ENCODE assay signal across 11 cellular contexts in genomic region chr4:17812125-17812524, GRCh38. TPM values are rescaled to one million over a fixed set of nuclear protein-coding genes. Genes with fewer than 3 reads are reported as not detected.
DNase-seq lines count a peak whose midpoint lies in the region; ATAC-seq, FAIRE-seq and TF ChIP-seq lines count a peak whose summit lies in the region.
"Had no signal": no experiment of that assay in that cellular context is flagged by ENCODE, and none has a peak within 500 bp of the region (broad histone marks: within the 10 kb centered on the region; RNA-seq: fewer than 3 reads in every experiment).

No MANE protein-coding gene starts in this region.

- peak overlapping the region; percentile 100 for H3K4me3 Mint-ChIP-seq in T-helper 17 cell

- TF ChIP-seq CTCF in A673 (conservative IDR thresholded peaks at IDR 0.05; ENCODE audit: low read depth, low read length) (no peak), GM12875 (IDR thresholded peaks at IDR 0.05; ENCODE audit: borderline replicate concordance, insufficient read depth, low read depth, low read length) (no peak), fibroblast of pulmonary artery (IDR thresholded peaks at IDR 0.05; ENCODE audit: low read length, missing control alignments) (no peak), pancreas (IDR thresholded peaks at IDR 0.05) (no peak)

- H3K4me1 ChIP-seq in A673 (ENCODE audit: insufficient read depth, low read length, poor library complexity, severe bottlenecking) = peaks cover 20% of the 10 kb centered on the region
- H3K4me1 ChIP-seq in pancreas = peaks cover 17 to 26% (median 21%) of the 10 kb centered on the region in 3 donors
- H3K4me1 ChIP-seq in aorta (ENCODE audit: control insufficient read depth in 1 of 2, insufficient read depth in 2 of 2, low read length in 2 of 2) = no peaks in the 10 kb centered on the region

- H3K9me3 ChIP-seq in A673 (ENCODE audit: low read depth, low read length, poor library complexity, severe bottlenecking) (no peaks in the 10 kb centered on the region), T-helper 17 cell (ENCODE audit: control insufficient read depth, low read length, poor library complexity, severe bottlenecking) (no peaks in the 10 kb centered on the region), pancreas (no peaks in the 10 kb centered on the region), aorta (ENCODE audit: control insufficient read depth, low read length) (no peaks in the 10 kb centered on the region)

- DNase-seq in A673 (ENCODE audit: low spot score) = peak; percentile 15
- DNase-seq in T-helper 17 cell = no peak
- no peak for DNase-seq in fibroblast of pulmonary artery (ENCODE audit: low read depth)
- no peak for DNase-seq in pancreas
- no peak for DNase-seq in aorta
- no peak for DNase-seq in NCI-H1436 (lab: John Stamatoyannopoulos, UW)
- DNase-seq: GF-D8, NCI-H2081 treated with DMSO at 0.1 percent for 48 hours had no signal

- H3K36me3 ChIP-seq in A673 (ENCODE audit: insufficient read depth, low read length, poor library complexity, severe bottlenecking) = peaks cover 51% of the 10 kb centered on the region
- no peaks in the 10 kb centered on the region for H3K36me3 ChIP-seq in pancreas
- no peaks in the 10 kb centered on the region for H3K36me3 ChIP-seq in aorta (ENCODE audit: control insufficient read depth in 1 of 2, insufficient read depth in 2 of 2, low read length in 1 of 2)

- FAIRE-seq in pancreas (lab: Jason Lieb, UNC) = no peak

- H3K27me3 Mint-ChIP-seq in T-helper 17 cell = no peaks in the 10 kb centered on the region

- 18 to 23% methylated on average over 3 of the region's 3 CpGs for WGBS in pancreas, 2 donors
- 9 to 15% methylated on average over 3 of the region's 3 CpGs for WGBS in aorta, 2 donors

- BruUV-seq in A673 (replicated peaks; lab: Mats Ljungman, UMichigan) = no TSS peak

- H3K4me1 Mint-ChIP-seq in T-helper 17 cell = peaks cover 43% of the 10 kb centered on the region

- peaks cover 3% of the 10 kb centered on the region for H3K36me3 Mint-ChIP-seq in T-helper 17 cell (ENCODE audit: low read depth)

- POLR2A ChIA-PET in A673 (lab: Charles Lee; ENCODE audit: low non-redundant PET) = no interaction called here

- H3K27ac ChIP-seq in A673 (ENCODE audit: low read depth, low read length, poor library complexity, severe bottlenecking) = peak overlapping the region; percentile 94
- no peak overlapping the region for H3K27ac ChIP-seq in pancreas
- no peak overlapping the region for H3K27ac ChIP-seq in aorta (ENCODE audit: low read depth in 1 of 2, low read length in 2 of 2)

- no peak for ATAC-seq in T-helper 17 cell
- ATAC-seq in pancreas = no peak
- ATAC-seq in GM21528 (IDR thresholded peaks at IDR 0.05; ENCODE audit: low FRiP score, unreplicated experiment) = no peak
- no peak for ATAC-seq in aorta (ENCODE audit: low FRiP score)
- ATAC-seq: esophagus mucosa had no signal

- CTCF ChIA-PET in A673 (lab: Charles Lee) = no interaction called here

- H3K4me3 ChIP-seq in A673 (ENCODE audit: low read depth, low read length, poor library complexity, severe bottlenecking) (peak overlapping the region; percentile 72), GM12875 (ENCODE audit: low read depth, low read length) (peak overlapping the region; percentile 95), fibroblast of pulmonary artery (replicated peaks; ENCODE audit: low read depth, low read length) (peak overlapping the region; percentile 88), pancreas (no peak overlapping the region), aorta (ENCODE audit: low read length in 2 of 2) (no peak overlapping the region)

- H3K27me3 ChIP-seq in A673 (replicated peaks; ENCODE audit: insufficient read depth, low read depth, low read length, poor library complexity) (no peaks in the 10 kb centered on the region), pancreas (no peaks in the 10 kb centered on the region), aorta (ENCODE audit: control insufficient read depth in 1 of 2, insufficient read depth in 2 of 2, low read length in 1 of 2) (no peaks in the 10 kb centered on the region)

- intact Hi-C loops in A673 (cut with micrococcal nuclease; ENCODE audit: unreplicated experiment) (loop anchor here (5.0 kb wide), 2 partner anchors 210 to 555 kb away; partner anchors contain the start of gene LCORL), pancreas (cut with DNase I) (loop anchor here in 2 of 3 donors (10.0 kb wide), 1 partner anchor 783 kb away; no protein-coding TSS in a partner anchor), aorta (cut with DNase I) (loop anchor here (5.0 kb wide), 2 partner anchors 235 to 265 kb away; partner anchors contain the start of gene LAP3 (in 1 of the 2))

- H3K27ac Mint-ChIP-seq in T-helper 17 cell = peak overlapping the region; percentile 11

RNA-seq across cellular contexts. Expression of gene NCAPG, which starts 1.3 kb away (rescaled TPM):
- 105 and 122 TPM in 2 replicates for total RNA-seq in A673 (2021)
- total RNA-seq in T-helper 17 cell = 1 to 10 TPM in 1 of 2 donors, under 1 TPM in 1; 0.35 to 1.2 TPM
- total RNA-seq in pancreas = 1 to 10 TPM in 1 of 6 donors, under 1 TPM in 4, not detected in 1; 0.23 to 1.3 (median 0.54) TPM
- polyA plus RNA-seq in pancreas = under 1 TPM; 0.09 to 0.30 TPM
- 1 to 10 TPM in 1 of 2 donors, under 1 TPM in 1; 0.78 to 1.8 TPM for total RNA-seq in aorta
- not detected for polyA plus RNA-seq in aorta

RNA-seq across cellular contexts. Expression of gene DCAF16, which starts 1.6 kb away (rescaled TPM):
- total RNA-seq in A673 (2021) (59.5 and 60.2 TPM in 2 replicates), T-helper 17 cell (10 to 100 TPM; 71.6 to 74.1 TPM), pancreas (10 to 100 TPM; 12.4 to 23.5 (median 14.4) TPM), aorta (10 to 100 TPM; 29.2 to 34.5 TPM)
- polyA plus RNA-seq in pancreas (10 to 100 TPM in 1 of 2 donors, 1 to 10 TPM in 1; 6.4 to 13.8 TPM), aorta (10 to 100 TPM in 1 of 2 donors, 1 to 10 TPM in 1; 4.5 to 13.4 TPM)

RNA-seq across cellular contexts. Expression of gene FAM184B, which starts 30.7 kb away (rescaled TPM):
- 0.15 and 0.26 TPM in 2 replicates for total RNA-seq in A673 (2021)
- total RNA-seq in T-helper 17 cell = not detected
- not detected for total RNA-seq in pancreas
- polyA plus RNA-seq in pancreas = under 1 TPM; 0.04 to 0.07 TPM
- not detected for total RNA-seq in aorta
- under 1 TPM in 1 of 2 donors, not detected in 1; 0.05 TPM for polyA plus RNA-seq in aorta

Comparison
In these comparisons a context has a peak if more than half of its experiments do, and no peak if none do; other contexts are left out.
1. H3K4me3 ChIP-seq: peak in A673 (single experiment), GM12875 (single experiment) and fibroblast of pulmonary artery (single experiment); none in pancreas (0 of 4) and aorta (0 of 2).
2. RNA of gene NCAPG, which starts 1.3 kb away (total RNA-seq): 105 to 122 TPM in A673; 0.78 to 1.8 TPM in aorta, 0.35 to 1.2 TPM in T-helper 17 cell and 0.23 to 1.3 TPM in pancreas; every median in the first group is over 10 times any median in the second.